Comparison of ENCODE assay signal across 11 cellular contexts in genomic region chrX:45788941-45789348, GRCh38.
A peak's percentile ranks its signal among the peaks of the same experiment; 100 is the strongest.
DNase-seq lines count a peak whose midpoint lies in the region; ATAC-seq, FAIRE-seq and TF ChIP-seq lines count a peak whose summit lies in the region.
"Had no signal": no experiment of that assay in that cellular context is flagged by ENCODE, and none has a peak within 500 bp of the region (broad histone marks: within the 10 kb centered on the region; RNA-seq: fewer than 3 reads in every experiment).

No MANE protein-coding gene starts in this region.

- no peak overlapping the region for H3K4ac ChIP-seq in mesendoderm (ENCODE audit: low read depth, low read length)

- no peaks in the 10 kb centered on the region for H3K27me3 ChIP-seq in BLaER1 treated with 17β-estradiol and CSF1 and Interleukin-3, amounts not matched to agents 10 nM and 100 nM
- H3K27me3 ChIP-seq in endothelial cell of umbilical vein (ENCODE audit: control insufficient read depth in 2 of 2, insufficient read depth in 2 of 2, low read length in 2 of 2) (no peaks in the 10 kb centered on the region), mesendoderm (ENCODE audit: insufficient read depth, low read length, poor library complexity) (no peaks in the 10 kb centered on the region)
- H3K27me3 ChIP-seq: transverse colon had no signal

- no peak overlapping the region for H2AFZ ChIP-seq in endothelial cell of umbilical vein (ENCODE audit: low read depth, low read length)

- no peak overlapping the region for H2AK5ac ChIP-seq in mesendoderm (ENCODE audit: low read length)

- no peak overlapping the region for H2BK15ac ChIP-seq in mesendoderm (replicated peaks; ENCODE audit: low read depth)

- H2BK5ac ChIP-seq in mesendoderm (ENCODE audit: low read length): no peak overlapping the region

- POLR2A ChIA-PET in endothelial cell of umbilical vein (lab: Charles Lee): interaction anchor here (0.7 to 1.9 kb wide), 3 partner anchors 9 to 19 kb away, joined by 3 to 12 read pairs (median 6); no protein-coding TSS in a partner anchor

- no peak for ATAC-seq in HG03039 (IDR thresholded peaks at IDR 0.05; ENCODE audit: unreplicated experiment)
- no peak for ATAC-seq in sciatic nerve

- FAIRE-seq in endothelial cell of umbilical vein (lab: Jason Lieb, UNC): peak; percentile 82
- FAIRE-seq: HTR-8/SVneo had no signal

- H3K4me2 ChIP-seq in BLaER1 treated with 17β-estradiol and CSF1 and Interleukin-3, amounts not matched to agents 10 nM and 100 nM: peak overlapping the region in 10 of 11 experiments; percentile 21 to 64 (median 39); a peak in 12 of 22 replicates
- peak overlapping the region; percentile 72 for H3K4me2 ChIP-seq in endothelial cell of umbilical vein (ENCODE audit: insufficient read depth, low read length)
- H3K4me2 ChIP-seq in mesendoderm (ENCODE audit: low read length): no peak overlapping the region

- CTCF ChIA-PET in endothelial cell of umbilical vein (lab: Charles Lee): interaction anchor here (1.3 to 1.8 kb wide), 4 partner anchors 13 to 620 kb away, joined by 4 to 9 read pairs (median 4); no protein-coding TSS in a partner anchor

- WGBS in mesendoderm (ENCODE audit: extremely low coverage, insufficient coverage, low lambda C conversion rate): no CpG with 5 or more reads among the region's 8 CpGs

- no peak overlapping the region for H3K4me3 ChIP-seq in BLaER1 treated with 17β-estradiol and CSF1 and Interleukin-3, amounts not matched to agents 10 nM and 100 nM
- peak overlapping the region in 1 of 3 experiments; percentile 14 for H3K4me3 ChIP-seq in endothelial cell of umbilical vein (replicated peaks in 1 of 3; ENCODE audit: insufficient read depth in 1 of 3, low read depth in 1 of 3, low read length in 3 of 3)
- no peak overlapping the region for H3K4me3 ChIP-seq in mesendoderm (ENCODE audit: low read length)
- H3K4me3 ChIP-seq: transverse colon had no signal

- H3K79me2 ChIP-seq in endothelial cell of umbilical vein (ENCODE audit: control insufficient read depth, insufficient read depth, low read length) (peaks cover 27% of the 10 kb centered on the region), mesendoderm (ENCODE audit: control insufficient read depth, insufficient read depth, low read length) (peaks cover 27% of the 10 kb centered on the region)

- H3K9ac ChIP-seq in BLaER1 treated with 17β-estradiol and CSF1 and Interleukin-3, amounts not matched to agents 10 nM and 100 nM: no peak overlapping the region
- H3K9ac ChIP-seq in endothelial cell of umbilical vein (replicated peaks; ENCODE audit: extremely low read depth, insufficient read depth, low read length) (peak overlapping the region; percentile 75), mesendoderm (ENCODE audit: low read length) (no peak overlapping the region)

- H3K18ac ChIP-seq in mesendoderm (ENCODE audit: low read length): no peak overlapping the region

- no peaks in the 10 kb centered on the region for H3K9me1 ChIP-seq in endothelial cell of umbilical vein (replicated peaks; ENCODE audit: control insufficient read depth, extremely low read depth, insufficient read depth, low read length)

- H3K79me1 ChIP-seq in mesendoderm (ENCODE audit: low read length): no peaks in the 10 kb centered on the region

- no peak for TF ChIP-seq CTCF in endothelial cell of umbilical vein (IDR thresholded peaks at IDR 0.05; ENCODE audit: extremely low read depth in 1 of 2, insufficient read depth in 1 of 2, low read depth in 1 of 2, low read length in 2 of 2)

- H3K4me1 ChIP-seq in BLaER1 treated with 17β-estradiol and CSF1 and Interleukin-3, amounts not matched to agents 10 nM and 100 nM: peaks cover 0 to 18% (median 10%) of the 10 kb centered on the region in 10 experiments; a peak in 13 of 20 replicates
- H3K4me1 ChIP-seq in endothelial cell of umbilical vein (ENCODE audit: control insufficient read depth, extremely low read depth, insufficient read depth, low read length) (peaks cover 28% of the 10 kb centered on the region), mesendoderm (ENCODE audit: control insufficient read depth, low read depth, low read length) (no peaks in the 10 kb centered on the region)
- H3K4me1 ChIP-seq: transverse colon had no signal

- H3K9me3 ChIP-seq in BLaER1 treated with 17β-estradiol and CSF1 and Interleukin-3, amounts not matched to agents 10 nM and 100 nM (replicated peaks in 1 of 11): peaks cover 27 to 39% (median 30%) of the 10 kb centered on the region in 11 experiments
- no peaks in the 10 kb centered on the region for H3K9me3 ChIP-seq in endothelial cell of umbilical vein (replicated peaks; ENCODE audit: control insufficient read depth, insufficient read depth, low read length)
- H3K9me3 ChIP-seq: transverse colon had no signal

- peak; percentile 33 for TF ChIP-seq POLR2A in endothelial cell of umbilical vein (IDR thresholded peaks at IDR 0.05; ENCODE audit: low read depth, low read length)

- no peak overlapping the region for H4K8ac ChIP-seq in mesendoderm (ENCODE audit: low read depth, low read length)

- H4K5ac ChIP-seq in mesendoderm (ENCODE audit: low read length): no peak overlapping the region

- H3K23ac ChIP-seq in mesendoderm (ENCODE audit: low read length): no peak overlapping the region

- H4K20me1 ChIP-seq in BLaER1 treated with 17β-estradiol and CSF1 and Interleukin-3, amounts not matched to agents 10 nM and 100 nM: no peaks in the 10 kb centered on the region
- no peaks in the 10 kb centered on the region for H4K20me1 ChIP-seq in endothelial cell of umbilical vein (replicated peaks; ENCODE audit: control insufficient read depth, extremely low read depth, insufficient read depth, low read length)

- DNase-seq in NCI-H226: peak; percentile 14
- DNase-seq in endothelial cell of umbilical vein (ENCODE audit: low read depth, low spot score): peak; percentile 79
- peak; percentile 69 for DNase-seq in mesendoderm
- DNase-seq in superior temporal gyrus (ENCODE audit: extremely low spot score): no peak
- DNase-seq in NCI-H146 treated with DMSO at 0.1 percent for 48 hours (lab: John Stamatoyannopoulos, UW; ENCODE audit: unreplicated experiment): no peak
- no peak for DNase-seq in sciatic nerve (ENCODE audit: low spot score)
- DNase-seq: effector CD8-positive, alpha-beta T cell; transverse colon had no signal

- BruUV-seq in endothelial cell of umbilical vein (replicated peaks; lab: Mats Ljungman, UMichigan): no TSS peak

- intact Hi-C loops in endothelial cell of umbilical vein (cut with micrococcal nuclease) (loop anchor here (1.0 to 2.0 kb wide), 3 partner anchors 18 to 538 kb away; no protein-coding TSS in a partner anchor), sciatic nerve (cut with DNase I) (no loop called here)

- no peak overlapping the region for H2BK120ac ChIP-seq in mesendoderm (ENCODE audit: low read depth, low read length)

- no peak overlapping the region; a peak in 1 of 22 replicates for H3K27ac ChIP-seq in BLaER1 treated with 17β-estradiol and CSF1 and Interleukin-3, amounts not matched to agents 10 nM and 100 nM
- H3K27ac ChIP-seq in endothelial cell of umbilical vein (ENCODE audit: insufficient read depth, low read depth, low read length): peak overlapping the region; percentile 78
- no peak overlapping the region for H3K27ac ChIP-seq in mesendoderm (ENCODE audit: low read depth, low read length)
- H3K27ac ChIP-seq: transverse colon had no signal

- H3K36me3 ChIP-seq in BLaER1 treated with 17β-estradiol and CSF1 and Interleukin-3, amounts not matched to agents 10 nM and 100 nM: 0 out of 22 replicates have a peak, but pooled peaks cover 0 to 4% (median 0%) of the 10 kb centered on the region in 11 experiments
- H3K36me3 ChIP-seq in endothelial cell of umbilical vein (ENCODE audit: control insufficient read depth in 2 of 2, extremely low read depth in 1 of 2, insufficient read depth in 2 of 2, low read length in 2 of 2): no peaks in the 10 kb centered on the region
- no peaks in the 10 kb centered on the region for H3K36me3 ChIP-seq in mesendoderm (ENCODE audit: control insufficient read depth, insufficient read depth, low read length)
- H3K36me3 ChIP-seq: transverse colon had no signal

- H3K56ac ChIP-seq in mesendoderm (ENCODE audit: low read length): peak overlapping the region; percentile 25

- dilution Hi-C loops in endothelial cell of umbilical vein (cut with MboI; ENCODE audit: extremely low pct_ligation_motif_present, low sequenced_read_pairs): no loop called here

TF ChIP-seq in endothelial cell of umbilical vein, 7 proteins besides CTCF, POLR2A, EP300 and RAD21:
- peak; percentile 82 for TF ChIP-seq POLR2AphosphoS5 (IDR thresholded peaks at IDR 0.05; ENCODE audit: insufficient read depth, low read depth, low read length)
- peak; percentile 89 for TF ChIP-seq MYC (IDR thresholded peaks at IDR 0.05; ENCODE audit: low read depth, low read length)
- peak; percentile 49 for TF ChIP-seq FOS (IDR thresholded peaks at IDR 0.05; ENCODE audit: borderline replicate concordance, insufficient read depth, low read length)
- peak; percentile 35 for TF ChIP-seq JUN (IDR thresholded peaks at IDR 0.05; ENCODE audit: borderline replicate concordance, insufficient read depth, insufficient read length, low read depth)
- no peak for TF ChIP-seq GATA2 (IDR thresholded peaks at IDR 0.05; ENCODE audit: insufficient read depth, insufficient read length, low read depth, low read length)
- peak; percentile 82 for TF ChIP-seq MAX (IDR thresholded peaks at IDR 0.05; ENCODE audit: insufficient read depth, insufficient read length)
- TF ChIP-seq EZH2 (IDR thresholded peaks at IDR 0.05; ENCODE audit: borderline replicate concordance, low read depth, low read length, severe bottlenecking): no peak

Comparison
In these comparisons a context has a peak if more than half of its experiments do, and no peak if none do; other contexts are left out.
1. DNase-seq: peak in NCI-H226 (single experiment), endothelial cell of umbilical vein (single experiment) and mesendoderm (single experiment); none in superior temporal gyrus (single experiment), NCI-H146 treated with DMSO at 0.1 percent for 48 hours (single experiment) and sciatic nerve (single experiment).